8 cellular contexts compared by ENCODE assay signal in the genomic region with DNA sequence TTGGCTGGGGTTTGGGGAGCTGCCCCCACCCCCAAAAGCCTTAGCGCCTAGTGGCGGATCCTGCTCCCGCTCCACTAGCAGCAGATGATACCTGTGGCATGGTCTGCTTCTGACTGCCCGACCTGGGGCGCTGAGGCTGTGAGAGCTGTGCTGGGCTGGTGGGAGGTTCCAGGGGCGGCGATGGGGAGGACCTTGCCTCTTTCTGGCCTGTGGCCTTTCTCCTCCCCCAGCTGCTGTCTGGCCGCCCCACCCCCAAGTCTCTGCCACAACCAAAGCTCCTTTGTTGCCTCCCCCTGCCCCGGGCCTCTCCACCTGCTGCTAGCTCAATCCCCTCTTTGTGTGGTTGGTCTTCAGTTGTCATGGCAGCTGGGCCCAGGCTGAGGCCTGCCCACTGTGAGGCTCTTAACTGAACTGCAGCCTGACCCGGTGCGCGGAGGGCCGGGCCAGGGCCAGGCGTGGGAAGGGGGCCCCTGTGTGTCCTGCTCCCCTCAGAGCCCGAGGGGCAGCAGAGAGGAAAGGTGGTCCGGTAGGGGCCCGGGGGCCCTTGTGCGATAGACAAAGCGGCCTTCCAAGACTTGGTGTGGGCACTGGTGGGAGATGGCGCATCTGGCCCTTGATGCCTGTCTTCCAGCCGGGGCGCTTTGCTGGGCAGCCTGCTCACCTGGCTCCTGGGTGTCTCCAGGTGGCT.
A peak's percentile ranks its signal among the peaks of the same experiment; 100 is the strongest.
DNase-seq lines count a peak whose midpoint lies in the region; ATAC-seq and TF ChIP-seq lines count a peak whose summit lies in the region.

No MANE protein-coding gene starts in this region.

- ATAC-seq in HG03442 (IDR thresholded peaks at IDR 0.05; ENCODE audit: unreplicated experiment), result no peak
- ATAC-seq in GM21529 (IDR thresholded peaks at IDR 0.05; ENCODE audit: unreplicated experiment), result no peak

- H3K4me3 ChIP-seq in Loucy (ENCODE audit: low read length, poor library complexity, severe bottlenecking), result no peak overlapping the region
- H3K4me3 ChIP-seq in OCI-LY3 (ENCODE audit: low read length), result peak overlapping the region; percentile 61
- H3K4me3 ChIP-seq in iPS DF 6.9 (ENCODE audit: low read length), result no peak overlapping the region
- H3K4me3 ChIP-seq in skeletal muscle cell (ENCODE audit: low read depth, low read length), result no peak overlapping the region

- H3K9me3 ChIP-seq in Loucy (ENCODE audit: insufficient read depth, low read depth, low read length) (no peaks in the 10 kb centered on the region), OCI-LY3 (ENCODE audit: insufficient read depth, low read length) (no peaks in the 10 kb centered on the region), iPS DF 6.9 (ENCODE audit: control insufficient read depth, insufficient read depth, low read length) (no peaks in the 10 kb centered on the region)

- H3K4me2 ChIP-seq in Loucy (ENCODE audit: low read depth, low read length, poor library complexity, severe bottlenecking) (peak overlapping the region; percentile 15), OCI-LY3 (ENCODE audit: low read length) (peak overlapping the region; percentile 86)

- H3K36me3 ChIP-seq in Loucy (ENCODE audit: insufficient read depth, low read length), result no peaks in the 10 kb centered on the region
- peaks cover 5% of the 10 kb centered on the region for H3K36me3 ChIP-seq in OCI-LY3 (replicated peaks; ENCODE audit: low read depth, low read length)
- 0 out of 2 replicates have a peak, but pooled peaks cover 6% of the 10 kb centered on the region for H3K36me3 ChIP-seq in iPS DF 6.9 (ENCODE audit: control insufficient read depth, insufficient read depth, low read length)

- WGBS in iPS DF 6.9 (ENCODE audit: insufficient coverage, insufficient read length), result no CpG with 5 or more reads among the region's 22 CpGs

- no peak overlapping the region for H3K9ac ChIP-seq in Loucy (ENCODE audit: low read depth, low read length, poor library complexity, severe bottlenecking)
- H3K9ac ChIP-seq in OCI-LY3 (ENCODE audit: low read length), result no peak overlapping the region

- H2AFZ ChIP-seq in Loucy (ENCODE audit: low read length), result no peak overlapping the region
- H2AFZ ChIP-seq in OCI-LY3 (ENCODE audit: low read depth, low read length), result no peak overlapping the region

- H3K4me1 ChIP-seq in Loucy (ENCODE audit: insufficient read depth, low read length, poor library complexity, severe bottlenecking) (peaks cover 39% of the 10 kb centered on the region), OCI-LY3 (ENCODE audit: low read length) (peaks cover 73% of the 10 kb centered on the region), iPS DF 6.9 (ENCODE audit: control insufficient read depth, insufficient read depth, low read length) (peaks cover 19% of the 10 kb centered on the region)

- peaks cover 10% of the 10 kb centered on the region for H4K20me1 ChIP-seq in Loucy (ENCODE audit: insufficient read depth, low read length, poor library complexity, severe bottlenecking)
- H4K20me1 ChIP-seq in OCI-LY3 (ENCODE audit: insufficient read depth, low read length), result no peaks in the 10 kb centered on the region

- H3K79me2 ChIP-seq in Loucy (ENCODE audit: insufficient read depth, low read length), result peaks cover 56% of the 10 kb centered on the region
- H3K79me2 ChIP-seq in OCI-LY3 (ENCODE audit: low read length), result peaks cover 63% of the 10 kb centered on the region

- peak overlapping the region; percentile 80 for H3K27ac ChIP-seq in OCI-LY3 (ENCODE audit: low read length)
- no peak overlapping the region for H3K27ac ChIP-seq in iPS DF 6.9 (ENCODE audit: low read length)

- DNase-seq in iPS DF 6.9 (ENCODE audit: low read depth, low spot score) (peak; percentile 94), skeletal muscle cell (ENCODE audit: low read depth) (peak; percentile 41)
- DNase-seq in stimulated activated CD4-positive, alpha-beta T cell treated with anti-CD3 and anti-CD28 coated beads, Interleukin-2, amount 100 ng/mL, for 48 hours, result no peak
- no peak for DNase-seq in stimulated activated CD4-positive, alpha-beta T cell treated with anti-CD3 and anti-CD28 coated beads, Interleukin-1b, Interleukin-23, amount 100 ng/mL, for 48 hours

- H3K9me2 ChIP-seq in Loucy (replicated peaks; ENCODE audit: low read depth, low read length), result no peaks in the 10 kb centered on the region

- no peaks in the 10 kb centered on the region for H3F3A ChIP-seq in Loucy (ENCODE audit: low read depth)

- H3K27me3 ChIP-seq in Loucy (ENCODE audit: insufficient read depth, low read length, poor library complexity, severe bottlenecking) (peaks cover 5% of the 10 kb centered on the region), OCI-LY3 (ENCODE audit: low read depth, low read length) (no peaks in the 10 kb centered on the region), iPS DF 6.9 (ENCODE audit: control insufficient read depth, insufficient read depth, low read length) (no peaks in the 10 kb centered on the region)

- TF ChIP-seq CTCF in Loucy (conservative IDR thresholded peaks at IDR 0.05; ENCODE audit: low read length) (no peak), OCI-LY3 (IDR thresholded peaks at IDR 0.05; ENCODE audit: low read depth, low read length) (no peak)

Comparison
In these comparisons a context has a peak if more than half of its experiments do, and no peak if none do; other contexts are left out.
1. DNase-seq: peak in iPS DF 6.9 (single experiment) and skeletal muscle cell (single experiment); none in stimulated activated CD4-positive, alpha-beta T cell treated with anti-CD3 and anti-CD28 coated beads, Interleukin-2, amount 100 ng/mL, for 48 hours (0 of 2) and stimulated activated CD4-positive, alpha-beta T cell treated with anti-CD3 and anti-CD28 coated beads, Interleukin-1b, Interleukin-23, amount 100 ng/mL, for 48 hours (single experiment).